Comparison of ENCODE assay signal across 25 cellular contexts in the genomic region with DNA sequence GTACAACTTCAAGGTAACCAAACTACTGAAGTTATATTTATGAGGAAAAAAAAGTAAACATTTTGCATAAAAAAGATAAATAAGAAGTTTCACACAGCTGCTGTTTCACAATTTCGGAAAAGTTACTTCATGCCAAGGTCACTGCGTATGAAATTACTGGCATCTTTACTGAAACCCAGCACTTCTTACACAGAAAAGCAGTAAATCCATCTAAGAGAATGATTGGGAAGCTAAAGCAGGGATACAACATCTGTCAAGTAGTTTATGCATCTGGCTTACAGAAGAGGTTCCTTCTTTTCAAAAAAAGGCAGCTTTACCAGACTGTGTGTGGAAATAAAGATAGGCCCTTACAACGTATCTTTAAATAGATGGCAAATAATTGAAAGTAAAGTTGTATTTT.
"Had no signal": no experiment of that assay in that cellular context is flagged by ENCODE, and none has a peak within 500 bp of the region (broad histone marks: within the 10 kb centered on the region; RNA-seq: fewer than 3 reads in every experiment).

No MANE protein-coding gene starts in this region.

- H3K4me3 ChIP-seq: colonic mucosa, esophagus muscularis mucosa, left ventricle myocardium inferior, lower lobe of right lung, neural progenitor cell, right lobe of liver, thyroid gland, vagina had no signal

- H3K9me3 ChIP-seq: colonic mucosa, lower lobe of right lung, right lobe of liver, thyroid gland, vagina had no signal

- H3K4me1 ChIP-seq: colonic mucosa, esophagus muscularis mucosa, left ventricle myocardium inferior, lower lobe of right lung, neural progenitor cell, parathyroid adenoma, right lobe of liver, thyroid gland, vagina had no signal

- H2AFZ ChIP-seq: neural progenitor cell, parathyroid adenoma had no signal

- DNase-seq: colonic mucosa; effector CD8-positive, alpha-beta T cell; hypothalamus; immature natural killer cell; islet precursor cell; kidney glomerular epithelial cell; left colon; left ventricle myocardium inferior; lower lobe of right lung; midbrain; naive thymus-derived CD4-positive, alpha-beta T cell; right lobe of liver; small intestine; stimulated activated CD4-positive, alpha-beta T cell treated with anti-CD3 and anti-CD28 coated beads, Interleukin-12 subunit alpha, Interleukin-12 subunit beta, amount 100 ng/mL, for 4 hours; stimulated activated CD4-positive, alpha-beta T cell treated with anti-CD3 and anti-CD28 coated beads, Interleukin-1b, Interleukin-23, amount 100 ng/mL, for 48 hours; stimulated activated CD4-positive, alpha-beta T cell treated with anti-CD3 and anti-CD28 coated beads, Interleukin-4, amount 100 ng/mL, for 1 hour; stimulated activated CD8-positive, alpha-beta memory T cell treated with anti-CD3 and anti-CD28 coated beads, Interleukin-4, amount 100 ng/mL, for 48 hours; stimulated activated naive CD4-positive, alpha-beta T cell; stimulated activated naive CD8-positive, alpha-beta T cell treated with anti-CD3 and anti-CD28 coated beads, Interleukin-15, amount 100 ng/mL, for 72 hours; thyroid gland; trophoblast cell had no signal

- H3K4me2 ChIP-seq: neural progenitor cell had no signal

- H3K9ac ChIP-seq: neural progenitor cell, parathyroid adenoma had no signal

- H3K27me3 ChIP-seq: colonic mucosa, esophagus muscularis mucosa, neural progenitor cell, right lobe of liver, thyroid gland, vagina had no signal

- ATAC-seq: left colon; lower lobe of right lung; naive thymus-derived CD4-positive, alpha-beta T cell; right lobe of liver; stimulated activated naive CD8-positive, alpha-beta T cell treated with anti-CD3 and anti-CD28 coated beads, Interleukin-15, amount 100 ng/mL, for 72 hours had no signal

- H3K27ac ChIP-seq: colonic mucosa, esophagus muscularis mucosa, left ventricle myocardium inferior, lower lobe of right lung, neural progenitor cell, parathyroid adenoma, right lobe of liver, thyroid gland, vagina had no signal

- H3K36me3 ChIP-seq: colonic mucosa, esophagus muscularis mucosa, left ventricle myocardium inferior, lower lobe of right lung, neural progenitor cell, right lobe of liver, thyroid gland, vagina had no signal
